Comparison of ENCODE assay signal across 8 cellular contexts in genomic region chr14:69766984-69767368, GRCh38. TPM values are rescaled to one million over a fixed set of nuclear protein-coding genes. Genes with fewer than 3 reads are reported as not detected.
DNase-seq lines count a peak whose midpoint lies in the region; ATAC-seq and TF ChIP-seq lines count a peak whose summit lies in the region.

Gene SRSF5 (plus strand): TSS chr14:69767142. CDS start chr14:69768157, 1,015 bp downstream.

- peaks cover 31% of the 10 kb centered on the region for H3K4me1 ChIP-seq in adipocyte (ENCODE audit: control insufficient read depth, insufficient read depth, low read length)
- peaks cover 10% of the 10 kb centered on the region for H3K4me1 ChIP-seq in cardiac muscle cell (ENCODE audit: low read depth)
- H3K4me1 ChIP-seq in parathyroid adenoma, result peaks cover 29% of the 10 kb centered on the region
- H3K4me1 ChIP-seq in tibial nerve, result peaks cover 6 to 46% (median 30%) of the 10 kb centered on the region in 4 donors

- H3K9me3 ChIP-seq in adipocyte (ENCODE audit: control insufficient read depth, low read length) (no peaks in the 10 kb centered on the region), cardiac muscle cell (ENCODE audit: low read depth) (no peaks in the 10 kb centered on the region), parathyroid adenoma (ENCODE audit: control insufficient read depth, low read length) (no peaks in the 10 kb centered on the region), tibial nerve (no peaks in the 10 kb centered on the region)

- peak within 1 kb of the TSS; percentile 95 for H2AFZ ChIP-seq in parathyroid adenoma

- peak within 1 kb of the TSS; percentile 99 for H3K27ac ChIP-seq in cardiac muscle cell
- H3K27ac ChIP-seq in parathyroid adenoma, result peak within 1 kb of the TSS; percentile 99
- H3K27ac ChIP-seq in tibial nerve, result peak within 1 kb of the TSS; percentile 99 to 100 (median 100)

- peak; percentile 86 for ATAC-seq in HG02798 (IDR thresholded peaks at IDR 0.05; ENCODE audit: poor library complexity, unreplicated experiment)

- TF ChIP-seq CTCF in GM12875 (IDR thresholded peaks at IDR 0.05; ENCODE audit: borderline replicate concordance, insufficient read depth, low read depth, low read length) (no peak), cardiac muscle cell (IDR thresholded peaks at IDR 0.05; ENCODE audit: low read depth, low read length) (no peak), parathyroid adenoma (IDR thresholded peaks at IDR 0.05) (no peak), tibial nerve (IDR thresholded peaks at IDR 0.05) (peak in 1 of 5 experiments; percentile 12)

- peak; percentile 98 to 99 for TF ChIP-seq POLR2A in tibial nerve (IDR thresholded peaks at IDR 0.05)

- DNase-seq in NCI-H1436 (lab: John Stamatoyannopoulos, UW), result peak; percentile 95
- DNase-seq in T follicular helper cell (ENCODE audit: low read depth), result peak; percentile 94
- peak; percentile 99 for DNase-seq in adipocyte (ENCODE audit: low read depth)
- peak; percentile 95 to 99 for DNase-seq in cardiac muscle cell (ENCODE audit: low read depth in 1 of 2, low spot score in 1 of 2)
- peak; percentile 92 to 94 for DNase-seq in tibial nerve (ENCODE audit: low spot score in 2 of 2)

- H3K27me3 ChIP-seq in adipocyte (replicated peaks; ENCODE audit: control insufficient read depth, insufficient read depth, low read length) (no peaks in the 10 kb centered on the region), cardiac muscle cell (peaks cover 3% of the 10 kb centered on the region), parathyroid adenoma (ENCODE audit: control insufficient read depth, insufficient read depth, low read length) (no peaks in the 10 kb centered on the region), tibial nerve (no peaks in the 10 kb centered on the region)

- WGBS in tibial nerve, 2 donors, result 0% methylated on average over 6 to 31 of the region's 31 CpGs

- TF ChIP-seq EP300 in tibial nerve (IDR thresholded peaks at IDR 0.05), result peak; percentile 94 to 100

- peak within 1 kb of the TSS; percentile 93 for H3K4me2 ChIP-seq in parathyroid adenoma (ENCODE audit: low read length)

- H3K9ac ChIP-seq in adipocyte (ENCODE audit: low read length) (peak within 1 kb of the TSS; percentile 97), parathyroid adenoma (peak within 1 kb of the TSS; percentile 96)

- H3K4me3 ChIP-seq in GM12875 (ENCODE audit: low read depth, low read length), result peak within 1 kb of the TSS; percentile 92
- H3K4me3 ChIP-seq in adipocyte (ENCODE audit: low read length), result peak within 1 kb of the TSS; percentile 94
- peak within 1 kb of the TSS; percentile 89 for H3K4me3 ChIP-seq in cardiac muscle cell
- H3K4me3 ChIP-seq in parathyroid adenoma (ENCODE audit: low read depth, low read length), result peak within 1 kb of the TSS; percentile 94
- H3K4me3 ChIP-seq in tibial nerve, result peak within 1 kb of the TSS; percentile 72 to 96 (median 88)

- H3K36me3 ChIP-seq in adipocyte (ENCODE audit: control insufficient read depth, insufficient read depth, low read length, severe bottlenecking), result peaks cover 42% of the 10 kb centered on the region
- H3K36me3 ChIP-seq in cardiac muscle cell, result peaks cover 41% of the 10 kb centered on the region
- no peaks in the 10 kb centered on the region for H3K36me3 ChIP-seq in parathyroid adenoma (ENCODE audit: control insufficient read depth, insufficient read depth, low read length)
- peaks cover 3 to 40% (median 29%) of the 10 kb centered on the region in 3 donors for H3K36me3 ChIP-seq in tibial nerve

- H3K79me2 ChIP-seq in parathyroid adenoma, result peaks cover 32% of the 10 kb centered on the region

RNA-seq across cellular contexts. Expression of gene SRSF5, which starts in this region (rescaled TPM):
- total RNA-seq in cardiac muscle cell (434 and 687 TPM in 2 replicates), tibial nerve (100 to 1,000 TPM; 308 to 470 (median 361) TPM)
- polyA plus RNA-seq in cardiac muscle cell, result 566 and 573 TPM in 2 replicates

Comparison
In these comparisons a context has a peak if more than half of its experiments do, and no peak if none do; other contexts are left out.
1. Peak in every context shown above with its lines: DNase-seq, ATAC-seq, H3K4me3 ChIP-seq and H3K27ac ChIP-seq.